In the genomic region with DNA sequence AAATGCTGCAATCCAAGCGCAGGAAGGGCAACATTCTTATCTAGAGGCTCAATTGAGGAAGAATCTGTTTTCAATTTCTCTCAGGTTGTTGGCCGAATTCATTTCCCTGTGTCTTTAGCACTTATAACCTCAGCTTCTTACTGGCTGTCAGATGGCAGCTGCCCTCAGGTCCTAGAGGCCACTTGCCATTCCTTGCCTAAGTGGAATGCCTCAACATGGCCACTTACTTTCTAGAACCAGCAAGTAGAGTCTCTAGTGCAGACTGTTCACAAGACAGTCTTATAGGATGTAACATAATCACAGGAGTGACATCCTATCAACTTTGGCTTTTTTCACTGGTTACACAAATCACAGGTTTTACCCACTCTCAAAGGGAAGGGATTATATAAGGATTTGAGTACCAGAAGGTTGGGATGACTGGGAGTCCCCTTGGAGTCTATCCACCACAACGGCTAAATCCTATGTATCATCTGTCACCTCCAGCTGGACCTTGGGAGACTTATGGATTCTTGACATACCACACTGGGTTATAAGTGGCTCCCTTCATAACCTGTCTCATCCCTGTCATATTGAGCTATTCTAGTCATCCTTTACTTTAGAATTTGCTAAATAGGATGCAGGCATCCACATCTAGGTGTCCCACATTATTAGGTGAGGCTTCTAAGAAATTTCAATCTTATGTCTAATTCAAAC, we compare ENCODE assay signal across 18 cellular contexts.
"Had no signal": no experiment of that assay in that cellular context is flagged by ENCODE, and none has a peak within 500 bp of the region (broad histone marks: within the 10 kb centered on the region; RNA-seq: fewer than 3 reads in every experiment).

No MANE protein-coding gene starts in this region.

- H3K36me3 Mint-ChIP-seq: naive thymus-derived CD4-positive, alpha-beta T cell had no signal

- H3K36me3 ChIP-seq: heart left ventricle, prostate gland, right lobe of liver, thyroid gland, upper lobe of left lung, vagina had no signal

- ATAC-seq: foreskin keratinocyte; heart left ventricle; naive thymus-derived CD4-positive, alpha-beta T cell; right lobe of liver had no signal

- H3K27me3 Mint-ChIP-seq: naive thymus-derived CD4-positive, alpha-beta T cell had no signal

- H3K9me3 Mint-ChIP-seq: endodermal cell had no signal

- H3K9ac ChIP-seq: parathyroid adenoma had no signal

- H3K79me2 ChIP-seq: parathyroid adenoma had no signal

- H3K4me3 ChIP-seq: coronary artery, heart left ventricle, prostate gland, right lobe of liver, thyroid gland, upper lobe of left lung, vagina had no signal

- H2AFZ ChIP-seq: parathyroid adenoma had no signal

- H3K27ac Mint-ChIP-seq: endodermal cell; naive thymus-derived CD4-positive, alpha-beta T cell had no signal

- DNase-seq: effector CD4-positive, alpha-beta T cell; endodermal cell; erythroblast; foreskin keratinocyte; heart left ventricle; mammary epithelial cell; naive thymus-derived CD4-positive, alpha-beta T cell; nephron progenitor cell; retina; right lobe of liver; stimulated activated CD4-positive, alpha-beta T cell treated with anti-CD3 and anti-CD28 coated beads, Interleukin-2, amount 100 ng/mL, for 24 hours; stimulated activated naive CD4-positive, alpha-beta T cell treated with Interleukin-2 at 50 U/mL for 16 hours; thyroid gland; upper lobe of left lung had no signal

- H3K4me3 Mint-ChIP-seq: endodermal cell; naive thymus-derived CD4-positive, alpha-beta T cell; nephron progenitor cell had no signal

- H3K27me3 ChIP-seq: foreskin keratinocyte, heart left ventricle, right lobe of liver, thyroid gland, upper lobe of left lung, vagina had no signal

- H3K4me1 Mint-ChIP-seq: naive thymus-derived CD4-positive, alpha-beta T cell had no signal

- H3K4me1 ChIP-seq: foreskin keratinocyte, heart left ventricle, parathyroid adenoma, prostate gland, right lobe of liver, vagina had no signal

- H3K9me3 ChIP-seq: prostate gland, right lobe of liver, thyroid gland, upper lobe of left lung, vagina had no signal

- H3K27ac ChIP-seq: coronary artery, foreskin keratinocyte, heart left ventricle, parathyroid adenoma, prostate gland, right lobe of liver, thyroid gland, upper lobe of left lung, vagina had no signal
